Comparison of ENCODE assay signal across 16 cellular contexts in the genomic region with DNA sequence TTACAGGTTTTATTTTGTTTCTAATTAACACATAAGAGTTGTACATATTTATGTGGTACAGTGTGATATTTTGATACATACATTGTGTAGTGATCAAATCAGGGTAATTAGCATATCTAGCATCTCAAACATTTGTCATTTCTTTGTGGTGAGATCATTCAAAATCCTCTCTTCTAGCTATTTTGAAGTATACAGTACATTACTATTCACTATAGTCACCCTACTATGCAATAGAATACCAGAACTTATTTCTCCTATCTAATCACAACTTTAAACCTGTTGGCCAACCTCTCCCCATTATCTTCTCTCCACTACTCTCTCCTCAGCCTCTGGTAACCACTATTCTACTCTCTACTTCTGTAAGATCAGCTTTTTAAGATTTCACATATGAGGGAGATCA.
"Had no signal": no experiment of that assay in that cellular context is flagged by ENCODE, and none has a peak within 500 bp of the region (broad histone marks: within the 10 kb centered on the region; RNA-seq: fewer than 3 reads in every experiment).

No MANE protein-coding gene starts in this region.

- H3K27me3 ChIP-seq: uterus had no signal

- H3K36me3 ChIP-seq: uterus had no signal

- H3K4me1 ChIP-seq: uterus had no signal

- H3K4me3 ChIP-seq: coronary artery, skin epidermis, uterus had no signal

- DNase-seq: effector CD4-positive, alpha-beta T cell; endodermal cell; erythroblast; foreskin melanocyte; head of caudate nucleus; hippocampal formation; islet precursor cell; natural killer cell; posterior cingulate gyrus; stimulated activated CD4-positive, alpha-beta T cell treated with anti-CD3 and anti-CD28 coated beads, Interleukin-12 subunit alpha, Interleukin-12 subunit beta, amount 100 ng/mL, for 4 hours; stimulated activated naive CD4-positive, alpha-beta T cell treated with Interleukin-2 at 50 U/mL for 16 hours; uterus had no signal

- H3K9me3 ChIP-seq: uterus had no signal

- H3K27ac ChIP-seq: coronary artery, skin epidermis, uterus had no signal

- ATAC-seq: left lobe of liver, natural killer cell, sciatic nerve had no signal
